Comparison of ENCODE assay signal across 1 cellular context in genomic region chr7:120979765-120980499, GRCh38.
TF ChIP-seq lines count a peak whose summit lies in the region.

No MANE protein-coding gene starts in this region.

TF ChIP-seq in HEK293, 187 proteins besides CTCF, POLR2A, EP300 and RAD21 (continued from another document):
- no peak for TF ChIP-seq ZNF518A (tag by site-specific recombination; conservative IDR thresholded peaks at IDR 0.05; ENCODE audit: low read depth)
- no peak for TF ChIP-seq GLI4 (tag by site-specific recombination; IDR thresholded peaks at IDR 0.05)
